ENCODE assay signal across 8 cellular contexts in genomic region chr4:175947117-175947722, GRCh38.
DNase-seq lines count a peak whose midpoint lies in the region; ATAC-seq and TF ChIP-seq lines count a peak whose summit lies in the region.

No MANE protein-coding gene starts in this region.

- H3K4me2 ChIP-seq in HCT116 (ENCODE audit: low read length) (no peak overlapping the region), SU-DHL-6 (ENCODE audit: low read depth, low read length, poor library complexity, severe bottlenecking) (peak overlapping the region; percentile 30)

- TF ChIP-seq RAD21 in HCT116 (IDR thresholded peaks at IDR 0.05; ENCODE audit: low read depth) = peak; percentile 56; the same call in 1 of the 2 replicates

- H3K36me3 Mint-ChIP-seq in Calu3 (ENCODE audit: insufficient read depth, unreplicated experiment) = no peaks in the 10 kb centered on the region
- no peaks in the 10 kb centered on the region for H3K36me3 Mint-ChIP-seq in glutamatergic neuron (ENCODE audit: unreplicated experiment)
- H3K36me3 Mint-ChIP-seq in activated CD8-positive, alpha-beta memory T cell treated with anti-CD3 and anti-CD28 coated beads, Interleukin-2, amount 10 ng/mL, durations not matched to agents 7 days and 5 days = no peaks in the 10 kb centered on the region
- no peaks in the 10 kb centered on the region for H3K36me3 Mint-ChIP-seq in stimulated activated naive B cell treated with anti-CD40 and anti-IgM and Interleukin-4, amounts not matched to agents 10 μg/mL and 1 μg/mL and 100 μg/mL, for 72 hours

- H2AFZ ChIP-seq in HCT116 (ENCODE audit: low read depth, low read length, poor library complexity, severe bottlenecking) = peak overlapping the region; percentile 81
- H2AFZ ChIP-seq in SU-DHL-6 (ENCODE audit: low read depth, low read length, severe bottlenecking) = peak overlapping the region; percentile 56

- POLR2A ChIA-PET in HCT116 (lab: Charles Lee) = no interaction called here

- H4K20me1 ChIP-seq in HCT116 (ENCODE audit: insufficient read depth) (no peaks in the 10 kb centered on the region), SU-DHL-6 (ENCODE audit: low read depth, low read length) (no peaks in the 10 kb centered on the region)

- H3K27me3 ChIP-seq in HCT116 (ENCODE audit: insufficient read depth, low read length) (no peaks in the 10 kb centered on the region), SU-DHL-6 (ENCODE audit: low read length) (no peaks in the 10 kb centered on the region)

- peaks cover 8% of the 10 kb centered on the region for H3K4me1 Mint-ChIP-seq in Calu3 (ENCODE audit: low read depth, unreplicated experiment)
- H3K4me1 Mint-ChIP-seq in glutamatergic neuron (ENCODE audit: low read depth, unreplicated experiment) = no peaks in the 10 kb centered on the region
- H3K4me1 Mint-ChIP-seq in activated CD8-positive, alpha-beta memory T cell treated with anti-CD3 and anti-CD28 coated beads, Interleukin-2, amount 10 ng/mL, durations not matched to agents 7 days and 5 days = peaks cover 7% of the 10 kb centered on the region
- H3K4me1 Mint-ChIP-seq in stimulated activated naive B cell treated with anti-CD40 and anti-IgM and Interleukin-4, amounts not matched to agents 10 μg/mL and 1 μg/mL and 100 μg/mL, for 72 hours = peaks cover 5% of the 10 kb centered on the region in 2 donors

- no peaks in the 10 kb centered on the region for H3K9me3 Mint-ChIP-seq in Calu3 (ENCODE audit: low read depth, unreplicated experiment)
- no peaks in the 10 kb centered on the region for H3K9me3 Mint-ChIP-seq in glutamatergic neuron (ENCODE audit: unreplicated experiment)
- no peaks in the 10 kb centered on the region for H3K9me3 Mint-ChIP-seq in activated CD8-positive, alpha-beta memory T cell treated with anti-CD3 and anti-CD28 coated beads, Interleukin-2, amount 10 ng/mL, durations not matched to agents 7 days and 5 days (ENCODE audit: low read depth)
- no peaks in the 10 kb centered on the region for H3K9me3 Mint-ChIP-seq in stimulated activated naive B cell treated with anti-CD40 and anti-IgM and Interleukin-4, amounts not matched to agents 10 μg/mL and 1 μg/mL and 100 μg/mL, for 72 hours

- H3F3A ChIP-seq in SU-DHL-6 (ENCODE audit: insufficient read depth) = 0 out of 2 replicates have a peak, but pooled peaks cover 3% of the 10 kb centered on the region

- no peak overlapping the region for H3K4me3 Mint-ChIP-seq in Calu3 (ENCODE audit: low read depth, unreplicated experiment)
- no peak overlapping the region for H3K4me3 Mint-ChIP-seq in glutamatergic neuron (ENCODE audit: unreplicated experiment)
- no peak overlapping the region for H3K4me3 Mint-ChIP-seq in activated CD8-positive, alpha-beta memory T cell treated with anti-CD3 and anti-CD28 coated beads, Interleukin-2, amount 10 ng/mL, durations not matched to agents 7 days and 5 days
- H3K4me3 Mint-ChIP-seq in stimulated activated naive B cell treated with anti-CD40 and anti-IgM and Interleukin-4, amounts not matched to agents 10 μg/mL and 1 μg/mL and 100 μg/mL, for 72 hours = no peak overlapping the region

- H3K9me2 ChIP-seq in HCT116 (ENCODE audit: insufficient read depth) (no peaks in the 10 kb centered on the region), SU-DHL-6 (replicated peaks; ENCODE audit: insufficient read depth, low read length) (no peaks in the 10 kb centered on the region)

- H3K79me2 ChIP-seq in HCT116 (ENCODE audit: insufficient read depth, low read length) (no peaks in the 10 kb centered on the region), SU-DHL-6 (ENCODE audit: insufficient read depth, low read length) (no peaks in the 10 kb centered on the region)

- CTCF ChIA-PET in Calu3 (lab: Charles Lee) = no interaction called here
- CTCF ChIA-PET in HCT116 (lab: Charles Lee) = interaction anchor here (0.7 to 1.5 kb wide), 4 partner anchors 13 to 394 kb away, joined by 3 to 6 read pairs (median 4); no protein-coding TSS in a partner anchor
- CTCF ChIA-PET in activated CD8-positive, alpha-beta memory T cell treated with anti-CD3 and anti-CD28 coated beads, Interleukin-2, amount 10 ng/mL, durations not matched to agents 7 days and 5 days (lab: Charles Lee) = interaction anchor here (0.8 kb wide), 1 partner anchor 8 kb away, joined by 4 read pairs; no protein-coding TSS in a partner anchor

- H3K9me3 ChIP-seq in HCT116 (ENCODE audit: control insufficient read depth in 1 of 2, insufficient read depth in 1 of 2, low read depth in 1 of 2, low read length in 2 of 2) (no peaks in the 10 kb centered on the region), SU-DHL-6 (ENCODE audit: insufficient read depth, low read length) (no peaks in the 10 kb centered on the region)

- H3K36me3 ChIP-seq in HCT116 (ENCODE audit: control insufficient read depth in 1 of 2, insufficient read depth in 2 of 2, low read length in 2 of 2) = no peaks in the 10 kb centered on the region
- H3K36me3 ChIP-seq in SU-DHL-6 (ENCODE audit: low read length) = no peaks in the 10 kb centered on the region

- intact Hi-C loops in Calu3 (cut with micrococcal nuclease; ENCODE audit: unreplicated experiment) = loop anchor here (2.0 to 5.0 kb wide), 2 partner anchors 55 to 176 kb away; no protein-coding TSS in a partner anchor
- intact Hi-C loops in HCT116 (cut with micrococcal nuclease) = loop anchor here (2.0 to 10.0 kb wide), 3 partner anchors 328 to 394 kb away; no protein-coding TSS in a partner anchor

- H3K27ac ChIP-seq in HCT116 (ENCODE audit: low read depth, low read length) = no peak overlapping the region
- H3K27ac ChIP-seq in SU-DHL-6 (ENCODE audit: low read depth, low read length) = no peak overlapping the region

- H3K4me1 ChIP-seq in HCT116 (ENCODE audit: control insufficient read depth in 1 of 2, insufficient read depth in 2 of 2, low read length in 2 of 2) = no peaks in the 10 kb centered on the region

- H3K27ac Mint-ChIP-seq in Calu3 (ENCODE audit: unreplicated experiment) (no peak overlapping the region), glutamatergic neuron (ENCODE audit: unreplicated experiment) (no peak overlapping the region)
- no peak overlapping the region for H3K27ac Mint-ChIP-seq in activated CD8-positive, alpha-beta memory T cell treated with anti-CD3 and anti-CD28 coated beads, Interleukin-2, amount 10 ng/mL, durations not matched to agents 7 days and 5 days
- no peak overlapping the region for H3K27ac Mint-ChIP-seq in stimulated activated naive B cell treated with anti-CD40 and anti-IgM and Interleukin-4, amounts not matched to agents 10 μg/mL and 1 μg/mL and 100 μg/mL, for 72 hours

- no peak for ATAC-seq in HCT116
- no peak for ATAC-seq in activated CD8-positive, alpha-beta memory T cell treated with anti-CD3 and anti-CD28 coated beads, Interleukin-2, amount 10 ng/mL, durations not matched to agents 7 days and 5 days
- ATAC-seq in stimulated activated naive B cell treated with anti-CD40 and anti-IgM and Interleukin-4, amounts not matched to agents 10 μg/mL and 1 μg/mL and 100 μg/mL, for 72 hours (replicated peaks) = no peak

- no peak for TF ChIP-seq POLR2A in HCT116 (IDR thresholded peaks at IDR 0.05; ENCODE audit: borderline replicate concordance, extremely low read depth, insufficient read depth, insufficient read length)

- TF ChIP-seq CTCF in Calu3 (IDR thresholded peaks at IDR 0.05; ENCODE audit: unreplicated experiment) (peak; percentile 22), HCT116 (IDR thresholded peaks at IDR 0.05 in 2 of 3, conservative IDR thresholded peaks at IDR 0.05 in 1 of 3; ENCODE audit: borderline replicate concordance in 1 of 3, insufficient read depth in 1 of 3, low read depth in 2 of 3, low read length in 2 of 3) (peak; percentile 41 to 52 (median 47); a peak in 4 of 6 replicates), SU-DHL-6 (IDR thresholded peaks at IDR 0.05; ENCODE audit: insufficient read depth, low read length, poor library complexity, severe bottlenecking) (peak; percentile 59), glutamatergic neuron (IDR thresholded peaks at IDR 0.05; ENCODE audit: partially characterized antibody, unreplicated experiment) (peak; percentile 91)

- no peaks in the 10 kb centered on the region for H3K27me3 Mint-ChIP-seq in Calu3 (ENCODE audit: unreplicated experiment)
- H3K27me3 Mint-ChIP-seq in glutamatergic neuron (ENCODE audit: unreplicated experiment) = no peaks in the 10 kb centered on the region
- H3K27me3 Mint-ChIP-seq in activated CD8-positive, alpha-beta memory T cell treated with anti-CD3 and anti-CD28 coated beads, Interleukin-2, amount 10 ng/mL, durations not matched to agents 7 days and 5 days = peaks cover 9% of the 10 kb centered on the region
- peaks cover 0 to 4% of the 10 kb centered on the region in 2 donors for H3K27me3 Mint-ChIP-seq in stimulated activated naive B cell treated with anti-CD40 and anti-IgM and Interleukin-4, amounts not matched to agents 10 μg/mL and 1 μg/mL and 100 μg/mL, for 72 hours

- RAD21 ChIA-PET in HCT116 (lab: Charles Lee; ENCODE audit: low non-redundant PET in 1 of 2, low total read pairs in 2 of 2, uncharacterized antibody in 2 of 2, unreplicated experiment in 2 of 2) = no interaction called here

- DNase-seq in Calu3 (no peak), HCT116 (ENCODE audit: low read depth, low spot score) (peak; percentile 27), glutamatergic neuron (no peak)
- no peak for DNase-seq in stimulated activated naive CD4-positive, alpha-beta T cell treated with Interleukin-2 at 50 U/mL for 16 hours (lab: John Stamatoyannopoulos, UW)
- DNase-seq in activated CD8-positive, alpha-beta memory T cell treated with anti-CD3 and anti-CD28 coated beads, Interleukin-2, amount 10 ng/mL, durations not matched to agents 7 days and 5 days = no peak
- DNase-seq in stimulated activated naive B cell treated with anti-CD40 and anti-IgM and Interleukin-4, amounts not matched to agents 10 μg/mL and 1 μg/mL and 100 μg/mL, for 72 hours = no peak
- no peak for DNase-seq in stimulated activated CD4-positive, alpha-beta T cell treated with anti-CD3 and anti-CD28 coated beads, Interleukin-4, amount 100 ng/mL, for 1 hour

- H3K4me3 ChIP-seq in HCT116 (replicated peaks in 1 of 2; ENCODE audit: low read depth in 1 of 2, low read length in 2 of 2) = no peak overlapping the region
- no peak overlapping the region for H3K4me3 ChIP-seq in SU-DHL-6 (ENCODE audit: insufficient read depth, low read length, poor library complexity, severe bottlenecking)

- no TSS peak for BruUV-seq in Calu3 (replicated peaks; lab: Mats Ljungman, UMichigan)
- BruUV-seq in HCT116 (replicated peaks; lab: Mats Ljungman, UMichigan) = no TSS peak

- H3K9ac ChIP-seq in HCT116 (ENCODE audit: low read length) (no peak overlapping the region), SU-DHL-6 (ENCODE audit: low read length) (no peak overlapping the region)

TF ChIP-seq in HCT116, 20 proteins besides CTCF, POLR2A, EP300 and RAD21:
- no peak for TF ChIP-seq MAX (IDR thresholded peaks at IDR 0.05)

Comparison
In these comparisons a context has a peak if more than half of its experiments do, and no peak if none do; other contexts are left out.
1. CTCF ChIP-seq: peak in every context shown above with its lines; median percentile 91 in glutamatergic neuron; 59 in SU-DHL-6; 47 in HCT116; 22 in Calu3.